In the genomic region with DNA sequence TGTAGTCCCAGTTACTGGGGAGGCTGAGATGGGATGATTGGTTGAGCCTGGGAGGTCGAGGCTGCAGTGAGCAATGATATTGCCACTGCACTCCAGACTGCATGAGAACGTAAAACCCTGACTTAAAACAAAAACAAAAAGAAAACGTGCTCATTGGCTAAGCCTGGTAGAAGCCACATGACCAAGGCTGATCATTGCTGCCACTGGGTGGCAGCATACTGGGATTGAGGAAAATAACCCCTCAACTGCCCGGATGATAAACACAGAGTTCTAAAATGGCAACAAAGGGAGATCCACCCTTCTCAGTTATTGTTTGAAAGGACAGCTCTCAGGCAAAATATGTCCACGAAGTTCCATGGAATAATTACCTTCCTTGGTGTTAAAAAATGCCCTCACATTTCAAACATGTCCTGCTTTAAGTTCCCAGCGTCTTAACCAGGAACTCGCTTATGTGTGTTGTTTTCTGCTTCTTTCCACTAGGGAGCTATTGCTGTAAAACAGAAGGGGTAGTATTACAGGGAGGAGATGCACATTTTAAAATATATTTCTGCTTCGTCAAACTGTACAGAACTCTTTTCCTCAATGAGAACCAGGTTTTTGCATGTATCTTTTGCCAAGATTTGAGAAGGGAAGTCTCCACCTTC, we compare ENCODE assay signal across 9 cellular contexts.
A peak's percentile ranks its signal among the peaks of the same experiment; 100 is the strongest.
DNase-seq lines count a peak whose midpoint lies in the region; ATAC-seq, FAIRE-seq and TF ChIP-seq lines count a peak whose summit lies in the region.
"Had no signal": no experiment of that assay in that cellular context is flagged by ENCODE, and none has a peak within 500 bp of the region (broad histone marks: within the 10 kb centered on the region; RNA-seq: fewer than 3 reads in every experiment).

No MANE protein-coding gene starts in this region.

- POLR2A ChIA-PET in HepG2 (lab: Yijun Ruan, JAX): no interaction called here

- H3K4me3 Mint-ChIP-seq in type B pancreatic cell: no peak overlapping the region
- H3K4me3 Mint-ChIP-seq: dendritic cell treated with granulocyte-macrophage colony-stimulating factor and Interleukin-4, amounts not matched to agents 40 ng/mL and 50 ng/mL, for 4 days had no signal

- H3K4me2 ChIP-seq in HepG2 (ENCODE audit: low read depth, low read length): peak overlapping the region; percentile 30

- TF ChIP-seq POLR2A in HepG2 (IDR thresholded peaks at IDR 0.05; ENCODE audit: insufficient read depth in 1 of 2, low read depth in 2 of 2, low read length in 2 of 2): no peak

- DNase-seq in GM10266 (ENCODE audit: extremely low spot score) (no peak), LoVo (ENCODE audit: low spot score) (peak; percentile 8), adipocyte (ENCODE audit: low read depth) (no peak), HepG2 (ENCODE audit: low spot score) (peak; percentile 24), type B pancreatic cell (ENCODE audit: extremely low spot score, unreplicated experiment) (no peak), AG08396 (ENCODE audit: low spot score) (no peak), midbrain (lab: John Stamatoyannopoulos, UW) (no peak)

- H3K9me3 Mint-ChIP-seq in type B pancreatic cell: peaks cover 10% of the 10 kb centered on the region

- H3K27me3 ChIP-seq in adipocyte (replicated peaks; ENCODE audit: control insufficient read depth, insufficient read depth, low read length) (no peaks in the 10 kb centered on the region), HepG2 (ENCODE audit: control insufficient read depth in 1 of 2, insufficient read depth in 2 of 2, low read length in 2 of 2) (no peaks in the 10 kb centered on the region)

- peak; percentile 98 for FAIRE-seq in HepG2 (lab: Jason Lieb, UNC)

- TF ChIP-seq EP300 in HepG2 (IDR thresholded peaks at IDR 0.05; ENCODE audit: low read depth in 2 of 2, low read length in 2 of 2) (no peak), HepG2 (CRISPR knock-in tag; IDR thresholded peaks at IDR 0.05; ENCODE audit: borderline replicate concordance) (no peak)

- H3K27ac Mint-ChIP-seq in type B pancreatic cell: no peak overlapping the region
- H3K27ac Mint-ChIP-seq: dendritic cell treated with granulocyte-macrophage colony-stimulating factor and Interleukin-4, amounts not matched to agents 40 ng/mL and 50 ng/mL, for 4 days had no signal

- H3K9ac ChIP-seq in adipocyte (ENCODE audit: low read length) (peak overlapping the region; percentile 62), HepG2 (ENCODE audit: insufficient read depth, low read depth, low read length) (no peak overlapping the region)

- CTCF ChIA-PET in HepG2 (lab: Yijun Ruan, JAX; ENCODE audit: low intra/inter-chr PET ratio, low total read pairs): interaction anchor here (1.4 to 1.6 kb wide), 4 partner anchors 122 to 1601 kb away, joined by 3 to 9 read pairs (median 6); no protein-coding TSS in a partner anchor

- H3K4me3 ChIP-seq in adipocyte (ENCODE audit: low read length) (peak overlapping the region; percentile 51), HepG2 (replicated peaks in 1 of 3; ENCODE audit: insufficient read depth in 1 of 3, low read depth in 2 of 3, low read length in 3 of 3) (no peak overlapping the region)

- H3K4me1 Mint-ChIP-seq in type B pancreatic cell (ENCODE audit: unreplicated experiment): peaks cover 18% of the 10 kb centered on the region

- H3K36me3 ChIP-seq in adipocyte (ENCODE audit: control insufficient read depth, insufficient read depth, low read length, severe bottlenecking) (no peaks in the 10 kb centered on the region), HepG2 (replicated peaks in 1 of 2; ENCODE audit: control insufficient read depth in 1 of 2, insufficient read depth in 2 of 2, low read length in 2 of 2) (no peaks in the 10 kb centered on the region)

- H4K20me1 ChIP-seq in HepG2 (ENCODE audit: insufficient read depth, low read length): no peaks in the 10 kb centered on the region

- 32% methylated on average over 8 of the region's 8 CpGs for WGBS in HepG2 (ENCODE audit: low lambda C conversion rate)

- no peak overlapping the region for H3K27ac ChIP-seq in HepG2 (ENCODE audit: extremely low read length, insufficient read depth, low read length)

- BruUV-seq in HepG2 (replicated peaks; lab: Mats Ljungman, UMichigan): no TSS peak

- intact Hi-C loops in HepG2 (cut with micrococcal nuclease; ENCODE audit: unreplicated experiment): loop anchor here (1.0 to 5.0 kb wide), 3 partner anchors 122 to 1546 kb away; no protein-coding TSS in a partner anchor

- peak; percentile 1 for TF ChIP-seq CTCF in GM10266 (IDR thresholded peaks at IDR 0.05; ENCODE audit: control insufficient read depth, insufficient read depth, low read depth, missing control alignments)
- TF ChIP-seq CTCF in HepG2 (CRISPR knock-in tag; IDR thresholded peaks at IDR 0.05): peak; percentile 63
- peak; percentile 66 for TF ChIP-seq CTCF in type B pancreatic cell (conservative IDR thresholded peaks at IDR 0.05)

- H3K27me3 Mint-ChIP-seq in type B pancreatic cell: no peaks in the 10 kb centered on the region

- in situ Hi-C loops in HepG2 (cut with HindIII; ENCODE audit: extremely low pct_ligation_motif_present, low pct_unique_long_range_greater_than_20kb): loop anchor here (10.0 kb wide), 1 partner anchor 680 kb away; the partner anchor contains the start of gene MAF

- H2AFZ ChIP-seq in HepG2 (ENCODE audit: low read length): no peak overlapping the region

- peaks cover 7% of the 10 kb centered on the region for H3K9me3 ChIP-seq in adipocyte (ENCODE audit: control insufficient read depth, low read length)
- H3K9me3 ChIP-seq in HepG2 (ENCODE audit: low read length): peaks cover 24% of the 10 kb centered on the region

- peak; percentile 59; the same call in 1 of the 2 replicates for TF ChIP-seq RAD21 in HepG2 (CRISPR knock-in tag; IDR thresholded peaks at IDR 0.05)

- no peaks in the 10 kb centered on the region for H3K79me2 ChIP-seq in HepG2 (ENCODE audit: insufficient read depth, low read length)

- ATAC-seq in HepG2 (peak; percentile 95), HG02970 (IDR thresholded peaks at IDR 0.05; ENCODE audit: low FRiP score, unreplicated experiment) (no peak)

- peaks cover 6% of the 10 kb centered on the region for H3K36me3 Mint-ChIP-seq in type B pancreatic cell

- H3K4me1 ChIP-seq in adipocyte (ENCODE audit: control insufficient read depth, insufficient read depth, low read length) (no peaks in the 10 kb centered on the region), HepG2 (ENCODE audit: insufficient read depth, low read length) (peaks cover 6% of the 10 kb centered on the region; the same call in 1 of the 2 replicates)

TF ChIP-seq in HepG2, 621 proteins besides CTCF, POLR2A, EP300 and RAD21 (continues in another document):
- no peak; the same call in 1 of the 2 replicates for TF ChIP-seq TARDBP (CRISPR knock-in tag; IDR thresholded peaks at IDR 0.05)
- TF ChIP-seq, protein P1, sequence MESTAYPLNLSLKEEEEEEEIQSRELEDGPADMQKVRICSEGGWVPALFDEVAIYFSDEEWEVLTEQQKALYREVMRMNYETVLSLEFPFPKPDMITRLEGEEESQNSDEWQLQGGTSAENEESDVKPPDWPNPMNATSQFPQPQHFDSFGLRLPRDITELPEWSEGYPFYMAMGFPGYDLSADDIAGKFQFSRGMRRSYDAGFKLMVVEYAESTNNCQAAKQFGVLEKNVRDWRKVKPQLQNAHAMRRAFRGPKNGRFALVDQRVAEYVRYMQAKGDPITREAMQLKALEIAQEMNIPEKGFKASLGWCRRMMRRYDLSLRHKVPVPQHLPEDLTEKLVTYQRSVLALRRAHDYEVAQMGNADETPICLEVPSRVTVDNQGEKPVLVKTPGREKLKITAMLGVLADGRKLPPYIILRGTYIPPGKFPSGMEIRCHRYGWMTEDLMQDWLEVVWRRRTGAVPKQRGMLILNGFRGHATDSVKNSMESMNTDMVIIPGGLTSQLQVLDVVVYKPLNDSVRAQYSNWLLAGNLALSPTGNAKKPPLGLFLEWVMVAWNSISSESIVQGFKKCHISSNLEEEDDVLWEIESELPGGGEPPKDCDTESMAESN (CRISPR knock-in tag; conservative IDR thresholded peaks at IDR 0.05): no peak
- peak; percentile 65; the same call in 1 of the 2 replicates for TF ChIP-seq ZMYM4 (CRISPR knock-in tag; IDR thresholded peaks at IDR 0.05)
- TF ChIP-seq JARID2 (CRISPR knock-in tag; IDR thresholded peaks at IDR 0.05; ENCODE audit: insufficient replicate concordance): no peak
- TF ChIP-seq NBN (conservative IDR thresholded peaks at IDR 0.05): no peak
- TF ChIP-seq NFYB (CRISPR knock-in tag; IDR thresholded peaks at IDR 0.05): peak; percentile 37; the same call in 1 of the 2 replicates
- no peak for TF ChIP-seq FOXJ3 (CRISPR knock-in tag; IDR thresholded peaks at IDR 0.05; ENCODE audit: borderline replicate concordance)
- no peak for TF ChIP-seq FOXC1 (CRISPR knock-in tag; IDR thresholded peaks at IDR 0.05; ENCODE audit: borderline replicate concordance)
- TF ChIP-seq STAG1 (CRISPR knock-in tag; IDR thresholded peaks at IDR 0.05): peak; percentile 66
- no peak for TF ChIP-seq SIX1 (CRISPR knock-in tag; IDR thresholded peaks at IDR 0.05; ENCODE audit: borderline replicate concordance)
- no peak for TF ChIP-seq BRF2 (CRISPR knock-in tag; IDR thresholded peaks at IDR 0.05)
- no peak for TF ChIP-seq ZSCAN29 (CRISPR knock-in tag; conservative IDR thresholded peaks at IDR 0.05)

Comparison
In these comparisons a context has a peak if more than half of its experiments do, and no peak if none do; other contexts are left out.
1. DNase-seq: peak in LoVo (single experiment) and HepG2 (single experiment); none in GM10266 (single experiment), adipocyte (single experiment), type B pancreatic cell (single experiment), AG08396 (single experiment) and midbrain (single experiment).
2. CTCF ChIP-seq: peak in every context shown above with its lines; median percentile 66 in type B pancreatic cell; 63 in HepG2; 1 in GM10266.